16 cellular contexts compared by ENCODE assay signal in the genomic region with DNA sequence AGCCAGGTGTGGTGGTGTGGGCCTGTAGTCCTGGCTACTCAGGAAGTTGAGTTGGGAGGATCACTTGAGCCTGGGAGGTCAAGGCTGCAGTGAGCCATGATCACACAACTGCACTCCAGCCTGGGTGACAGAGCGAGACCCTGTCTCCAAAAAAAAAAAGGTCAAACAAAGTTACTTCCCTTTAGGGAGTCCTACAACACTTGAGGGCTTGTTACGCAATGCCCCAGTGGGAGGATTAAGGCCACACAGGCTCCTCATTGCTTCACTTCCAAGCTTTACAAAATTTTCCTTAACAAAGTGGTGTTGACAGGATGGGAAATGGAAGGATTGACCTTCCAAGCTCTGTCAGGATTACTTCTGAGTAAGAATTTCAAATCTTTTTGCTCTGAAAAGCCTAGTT. TPM values are rescaled to one million over a fixed set of nuclear protein-coding genes. Genes with fewer than 3 reads are reported as not detected.
DNase-seq lines count a peak whose midpoint lies in the region; ATAC-seq and TF ChIP-seq lines count a peak whose summit lies in the region.
"Had no signal": no experiment of that assay in that cellular context is flagged by ENCODE, and none has a peak within 500 bp of the region (broad histone marks: within the 10 kb centered on the region; RNA-seq: fewer than 3 reads in every experiment).

No MANE protein-coding gene starts in this region.

- intact Hi-C loops in adrenal gland (cut with DNase I) (no loop called here), right lobe of liver (cut with DNase I) (no loop called here)

- peak; percentile 17 to 70 (median 50) for ATAC-seq in right lobe of liver
- no peak for ATAC-seq in activated CD4-positive, CD25-positive, alpha-beta regulatory T cell treated with anti-CD3 and anti-CD28 coated beads, Interleukin-2, amount 50 U/mL, for 24 hours
- ATAC-seq in GM19035 (IDR thresholded peaks at IDR 0.05; ENCODE audit: unreplicated experiment): no peak

- no peaks in the 10 kb centered on the region for H3K9me3 ChIP-seq in adrenal gland (replicated peaks in 1 of 3)
- H3K9me3 ChIP-seq in right lobe of liver: no peaks in the 10 kb centered on the region
- H3K9me3 ChIP-seq: uterus had no signal

- TF ChIP-seq POLR2A in adrenal gland (IDR thresholded peaks at IDR 0.05) (no peak), right lobe of liver (IDR thresholded peaks at IDR 0.05) (no peak)

- peak overlapping the region in 2 of 5 donors; percentile 52 to 68 for H3K27ac ChIP-seq in adrenal gland
- no peak overlapping the region for H3K27ac ChIP-seq in right lobe of liver
- H3K27ac ChIP-seq: SK-N-MC, uterus had no signal

- WGBS in adrenal gland, 4 donors: 57 to 91% (median 73%) methylated on average over 2 of the region's 2 CpGs
- WGBS in right lobe of liver (ENCODE audit: insufficient coverage, low coverage, low lambda C conversion rate, missing lambda C conversion rate): 50% methylated on average over 2 of the region's 2 CpGs

- no peak for TF ChIP-seq CTCF in AG10803 (conservative IDR thresholded peaks at IDR 0.05; ENCODE audit: low read length)
- TF ChIP-seq CTCF in adrenal gland (IDR thresholded peaks at IDR 0.05): no peak
- no peak for TF ChIP-seq CTCF in right lobe of liver (IDR thresholded peaks at IDR 0.05)

- H3K4me3 ChIP-seq in AG10803 (ENCODE audit: low read length): no peak overlapping the region
- no peak overlapping the region for H3K4me3 ChIP-seq in adrenal gland
- H3K4me3 ChIP-seq in right lobe of liver: no peak overlapping the region
- H3K4me3 ChIP-seq: SK-N-MC, uterus had no signal

- H3K4me1 ChIP-seq in adrenal gland (replicated peaks in 1 of 2) (peaks cover 8 to 41% of the 10 kb centered on the region in 2 donors), right lobe of liver (no peaks in the 10 kb centered on the region)
- H3K4me1 ChIP-seq: uterus had no signal

- DNase-seq in AG10803 (ENCODE audit: low read depth) (peak; percentile 79), KG1 (lab: John Stamatoyannopoulos, UW) (peak; percentile 53), adrenal gland (peak in 6 of 7 donors; percentile 54 to 83 (median 73)), right lobe of liver (no peak), SK-N-DZ (ENCODE audit: low spot score) (no peak), NCI-H1048 (lab: John Stamatoyannopoulos, UW) (no peak)
- DNase-seq: activated CD4-positive, alpha-beta T cell treated with anti-CD3 and anti-CD28 coated beads for 4 hours; caudate nucleus; erythroblast; NCI-H1436; NCI-H69 had no signal

- no peaks in the 10 kb centered on the region for H3K36me3 ChIP-seq in adrenal gland (replicated peaks in 1 of 2)
- no peaks in the 10 kb centered on the region for H3K36me3 ChIP-seq in right lobe of liver
- H3K36me3 ChIP-seq: uterus had no signal

- H3K27me3 ChIP-seq in adrenal gland (no peaks in the 10 kb centered on the region), right lobe of liver (no peaks in the 10 kb centered on the region)
- H3K27me3 ChIP-seq: uterus had no signal

RNA-seq across cellular contexts. Expression of a gene that starts 6.2 kb away (rescaled TPM):
- total RNA-seq in adrenal gland (1 to 10 TPM in 7 of 8 donors, under 1 TPM in 1; 0.56 to 6.5 (median 2.1) TPM), right lobe of liver (under 1 TPM in 2 of 6 experiments, not detected in 4; 0.06 to 0.19 TPM)
- polyA plus RNA-seq in adrenal gland: 1 to 10 TPM in 2 of 3 donors, under 1 TPM in 1; 0.31 to 4.2 (median 1.1) TPM
- 0.33 TPM in 1 of 2 replicates, not detected in the other for polyA plus RNA-seq in SK-N-DZ (2014; cell fraction: cytosol; rRNA removed)
- 0.05 and 0.34 TPM in 2 replicates for polyA plus RNA-seq in SK-N-DZ (2014; cell fraction: nucleus; rRNA removed)

RNA-seq across cellular contexts. Expression of a gene that starts 17.5 kb away (rescaled TPM):
- total RNA-seq in adrenal gland (10 to 100 TPM in 7 of 8 donors, 1 to 10 TPM in 1; 6.6 to 18.3 (median 14.7) TPM), right lobe of liver (10 to 100 TPM; 13.2 to 25.2 (median 18.6) TPM)
- 10 to 100 TPM in 1 of 3 donors, 1 to 10 TPM in 2; 8.3 to 12.3 (median 8.4) TPM for polyA plus RNA-seq in adrenal gland
- polyA plus RNA-seq in SK-N-DZ (2014; cell fraction: cytosol; rRNA removed): 6.1 and 12.0 TPM in 2 replicates
- polyA plus RNA-seq in SK-N-DZ (2014; cell fraction: nucleus; rRNA removed): 2.2 and 6.3 TPM in 2 replicates

RNA-seq across cellular contexts. Expression of a gene that starts 30.6 kb away (rescaled TPM):
- total RNA-seq in adrenal gland (1 to 10 TPM in 5 of 8 donors, under 1 TPM in 3; 0.28 to 4.8 (median 1.4) TPM), right lobe of liver (under 1 TPM in 5 of 6 experiments, not detected in 1; 0.07 to 0.31 (median 0.22) TPM)
- polyA plus RNA-seq in adrenal gland: under 1 TPM; 0.15 to 0.32 (median 0.27) TPM
- polyA plus RNA-seq in SK-N-DZ (2014; cell fraction: cytosol; rRNA removed): not detected in 2 replicates
- not detected in 2 replicates for polyA plus RNA-seq in SK-N-DZ (2014; cell fraction: nucleus; rRNA removed)
- polyA plus RNA-seq: keratinocyte had no signal

RNA-seq across cellular contexts. Expression of a gene that starts 52.1 kb away (rescaled TPM):
- total RNA-seq in adrenal gland: 1 to 10 TPM in 1 of 8 donors, under 1 TPM in 1, not detected in 6; 0.18 to 4.6 TPM
- polyA plus RNA-seq in adrenal gland: under 1 TPM in 2 of 3 donors, not detected in 1; 0.16 to 0.24 TPM
- total RNA-seq in right lobe of liver: 1 to 10 TPM in 1 of 6 experiments, under 1 TPM in 2, not detected in 3; 0.18 to 3.5 (median 0.49) TPM
- polyA plus RNA-seq in SK-N-DZ (2014; cell fraction: cytosol; rRNA removed): not detected in 2 replicates
- polyA plus RNA-seq in SK-N-DZ (2014; cell fraction: nucleus; rRNA removed): not detected in 2 replicates
- polyA plus RNA-seq: keratinocyte had no signal

Comparison
In these comparisons a context has a peak if more than half of its experiments do, and no peak if none do; other contexts are left out.
1. DNase-seq: peak in AG10803 (single experiment), KG1 (single experiment) and adrenal gland (6 of 7); none in right lobe of liver (0 of 3), SK-N-DZ (single experiment) and NCI-H1048 (single experiment).
2. ATAC-seq: peak in right lobe of liver (4 of 4); none in activated CD4-positive, CD25-positive, alpha-beta regulatory T cell treated with anti-CD3 and anti-CD28 coated beads, Interleukin-2, amount 50 U/mL, for 24 hours (0 of 2) and GM19035 (single experiment).